ENCODE assay signal across 1 cellular context in genomic region chr4:182190306-182190705, GRCh38.
TF ChIP-seq lines count a peak whose summit lies in the region.

No MANE protein-coding gene starts in this region.

TF ChIP-seq in HepG2, 621 proteins besides CTCF, POLR2A, EP300 and RAD21:
- no peak for TF ChIP-seq ZNF639 (CRISPR knock-in tag; conservative IDR thresholded peaks at IDR 0.05)
- no peak for TF ChIP-seq NRL (CRISPR knock-in tag; IDR thresholded peaks at IDR 0.05; ENCODE audit: borderline replicate concordance)
- no peak for TF ChIP-seq MED8 (CRISPR knock-in tag; IDR thresholded peaks at IDR 0.05; ENCODE audit: insufficient replicate concordance)
- TF ChIP-seq LBX2 (CRISPR knock-in tag; IDR thresholded peaks at IDR 0.05; ENCODE audit: borderline replicate concordance): no peak
- no peak for TF ChIP-seq ZNF17 (CRISPR knock-in tag; IDR thresholded peaks at IDR 0.05)
- no peak for TF ChIP-seq SIN3A (IDR thresholded peaks at IDR 0.05; ENCODE audit: borderline replicate concordance, low read depth, low read length)
- no peak for TF ChIP-seq HIVEP1 (CRISPR knock-in tag; IDR thresholded peaks at IDR 0.05)
- TF ChIP-seq ZNF782 (CRISPR knock-in tag; IDR thresholded peaks at IDR 0.05; ENCODE audit: borderline replicate concordance): no peak
- TF ChIP-seq AKAP8 (CRISPR knock-in tag; IDR thresholded peaks at IDR 0.05): no peak
- TF ChIP-seq MED1 (CRISPR knock-in tag; IDR thresholded peaks at IDR 0.05): no peak
- TF ChIP-seq TARDBP (CRISPR knock-in tag; IDR thresholded peaks at IDR 0.05): no peak
- no peak for TF ChIP-seq ZNF136 (CRISPR knock-in tag; IDR thresholded peaks at IDR 0.05; ENCODE audit: low read depth)
- no peak for TF ChIP-seq ATAD3A (CRISPR knock-in tag; IDR thresholded peaks at IDR 0.05)
- TF ChIP-seq E2F5 (CRISPR knock-in tag; conservative IDR thresholded peaks at IDR 0.05): no peak
- no peak for TF ChIP-seq STAT5B (CRISPR knock-in tag; IDR thresholded peaks at IDR 0.05)
- no peak for TF ChIP-seq CENPX (CRISPR knock-in tag; IDR thresholded peaks at IDR 0.05)
